In genomic region chr21:24895885-24896734, GRCh38 we compare ENCODE assay signal across 8 cellular contexts.
A peak's percentile ranks its signal among the peaks of the same experiment; 100 is the strongest.
DNase-seq lines count a peak whose midpoint lies in the region; ATAC-seq and TF ChIP-seq lines count a peak whose summit lies in the region.

No MANE protein-coding gene starts in this region.

- H3K27me3 ChIP-seq in DND-41 (ENCODE audit: insufficient read depth, low read length, poor library complexity), result no peaks in the 10 kb centered on the region

- H2AFZ ChIP-seq in DND-41 (ENCODE audit: low read depth, low read length), result no peak overlapping the region

- H3K4me2 ChIP-seq in DND-41 (ENCODE audit: insufficient read depth, low read length), result no peak overlapping the region

- H3K9ac ChIP-seq in DND-41 (ENCODE audit: low read depth, low read length), result no peak overlapping the region

- H3K27ac ChIP-seq in DND-41 (ENCODE audit: low read length), result no peak overlapping the region

- peak; percentile 23 for TF ChIP-seq CTCF in DND-41 (IDR thresholded peaks at IDR 0.05; ENCODE audit: borderline replicate concordance, extremely low read depth, low read length, poor library complexity, severe bottlenecking)

- no peaks in the 10 kb centered on the region for H3K4me1 ChIP-seq in DND-41 (ENCODE audit: insufficient read depth, low read length)

- no peak overlapping the region for H3K4me3 Mint-ChIP-seq in activated CD8-positive, alpha-beta T cell treated with anti-CD3 and anti-CD28 coated beads, Interleukin-2, amount 10 ng/mL, durations not matched to agents 7 days and 5 days

- H3K36me3 Mint-ChIP-seq in activated CD8-positive, alpha-beta T cell treated with anti-CD3 and anti-CD28 coated beads, Interleukin-2, amount 10 ng/mL, durations not matched to agents 7 days and 5 days (ENCODE audit: low read depth), result no peaks in the 10 kb centered on the region

- H3K79me2 ChIP-seq in DND-41 (ENCODE audit: insufficient read depth, low read length), result no peaks in the 10 kb centered on the region

- no peaks in the 10 kb centered on the region for H4K20me1 ChIP-seq in DND-41 (ENCODE audit: insufficient read depth, low read length)

- no peaks in the 10 kb centered on the region for H3K9me3 Mint-ChIP-seq in activated CD8-positive, alpha-beta T cell treated with anti-CD3 and anti-CD28 coated beads, Interleukin-2, amount 10 ng/mL, durations not matched to agents 7 days and 5 days (ENCODE audit: insufficient read depth)

- no peak overlapping the region for H3K27ac Mint-ChIP-seq in activated CD8-positive, alpha-beta T cell treated with anti-CD3 and anti-CD28 coated beads, Interleukin-2, amount 10 ng/mL, durations not matched to agents 7 days and 5 days

- no peak for ATAC-seq in DND-41 (ENCODE audit: insufficient read depth, low read depth)
- peak; percentile 77 for ATAC-seq in GM19463 (IDR thresholded peaks at IDR 0.05; ENCODE audit: unreplicated experiment)
- ATAC-seq in HG03469 (IDR thresholded peaks at IDR 0.05; ENCODE audit: unreplicated experiment), result peak; percentile 87
- peak; percentile 47 for ATAC-seq in left colon
- ATAC-seq in activated CD8-positive, alpha-beta T cell treated with anti-CD3 and anti-CD28 coated beads, Interleukin-2, amount 10 ng/mL, durations not matched to agents 7 days and 5 days, result no peak

- CTCF ChIA-PET in activated CD8-positive, alpha-beta T cell treated with anti-CD3 and anti-CD28 coated beads, Interleukin-2, amount 10 ng/mL, durations not matched to agents 7 days and 5 days (lab: Charles Lee), result interaction anchor here (1.5 kb wide), 1 partner anchor 490 kb away, joined by 3 read pairs; no protein-coding TSS in a partner anchor

- POLR2A ChIA-PET in activated CD8-positive, alpha-beta T cell treated with anti-CD3 and anti-CD28 coated beads, Interleukin-2, amount 10 ng/mL, durations not matched to agents 7 days and 5 days (lab: Charles Lee), result no interaction called here

- DNase-seq in DND-41 (no peak), RPMI7951 (ENCODE audit: low read depth) (peak; percentile 18), left colon (peak in 1 of 2 donors; percentile 5), NCI-H2171 (lab: John Stamatoyannopoulos, UW) (no peak), putamen (ENCODE audit: low spot score) (no peak)
- DNase-seq in activated CD8-positive, alpha-beta T cell treated with anti-CD3 and anti-CD28 coated beads, Interleukin-2, amount 10 ng/mL, durations not matched to agents 7 days and 5 days, result no peak

- H3K9me3 ChIP-seq in DND-41 (ENCODE audit: insufficient read depth, low read length, severe bottlenecking), result no peaks in the 10 kb centered on the region

- no peak overlapping the region for H3K4me3 ChIP-seq in DND-41 (ENCODE audit: low read depth in 1 of 2, low read length in 2 of 2)

- intact Hi-C loops in left colon (cut with DNase I, micrococcal nuclease), result loop anchor here in 1 of 2 donors (10.0 kb wide), 1 partner anchor 139 kb away; no protein-coding TSS in a partner anchor

- H3K4me1 Mint-ChIP-seq in activated CD8-positive, alpha-beta T cell treated with anti-CD3 and anti-CD28 coated beads, Interleukin-2, amount 10 ng/mL, durations not matched to agents 7 days and 5 days (ENCODE audit: low read depth), result no peaks in the 10 kb centered on the region

- H3K27me3 Mint-ChIP-seq in activated CD8-positive, alpha-beta T cell treated with anti-CD3 and anti-CD28 coated beads, Interleukin-2, amount 10 ng/mL, durations not matched to agents 7 days and 5 days (ENCODE audit: low read depth), result no peaks in the 10 kb centered on the region

- H3K36me3 ChIP-seq in DND-41 (ENCODE audit: insufficient read depth, low read length), result no peaks in the 10 kb centered on the region

Comparison
In these comparisons a context has a peak if more than half of its experiments do, and no peak if none do; other contexts are left out.
1. ATAC-seq: peak in GM19463 (single experiment), HG03469 (single experiment) and left colon (single experiment); none in DND-41 (single experiment) and activated CD8-positive, alpha-beta T cell treated with anti-CD3 and anti-CD28 coated beads, Interleukin-2, amount 10 ng/mL, durations not matched to agents 7 days and 5 days (single experiment).